Comparison of ENCODE assay signal across 8 cellular contexts in genomic region chr11:10930224-10930960, GRCh38.
A peak's percentile ranks its signal among the peaks of the same experiment; 100 is the strongest.
DNase-seq lines count a peak whose midpoint lies in the region; ATAC-seq and TF ChIP-seq lines count a peak whose summit lies in the region.

No MANE protein-coding gene starts in this region.

- H3K27ac ChIP-seq in iPS-18a (ENCODE audit: low read length) (no peak overlapping the region), spleen (peak overlapping the region; percentile 59 to 87 (median 84))

- no peak for ATAC-seq in GM19463 (IDR thresholded peaks at IDR 0.05; ENCODE audit: unreplicated experiment)
- ATAC-seq in GM18858 (IDR thresholded peaks at IDR 0.05; ENCODE audit: unreplicated experiment): no peak

- DNase-seq in DMS 273 (lab: John Stamatoyannopoulos, UW; ENCODE audit: unreplicated experiment) (peak; percentile 68), DMS 273 treated with DMSO at 0.1 percent for 48 hours (lab: John Stamatoyannopoulos, UW) (no peak), NCI-H1105 treated with DMSO at 0.1 percent for 48 hours (lab: John Stamatoyannopoulos, UW) (peak; percentile 31), amniotic epithelial cell (ENCODE audit: low read depth) (peak; percentile 34), spleen (no peak)

- peak overlapping the region; percentile 60 for H3K9ac ChIP-seq in iPS-18a (ENCODE audit: low read length)

- intact Hi-C loops in spleen (cut with DNase I; ENCODE audit: low total_unique reads): loop anchor here (5.0 to 10.0 kb wide), 2 partner anchors 92 to 854 kb away; no protein-coding TSS in a partner anchor

- no peak for TF ChIP-seq POLR2A in spleen (IDR thresholded peaks at IDR 0.05)

- no peak for TF ChIP-seq CTCF in spleen (IDR thresholded peaks at IDR 0.05 in 8 of 11, conservative IDR thresholded peaks at IDR 0.05 in 3 of 11)

- H3K4me3 ChIP-seq in iPS-18a (ENCODE audit: low read length): peak overlapping the region; percentile 71
- peak overlapping the region; percentile 46 to 73 (median 56) for H3K4me3 ChIP-seq in spleen

- peaks cover 17% of the 10 kb centered on the region for H3K4me1 ChIP-seq in iPS-18a (ENCODE audit: control insufficient read depth, low read depth, low read length)
- peaks cover 3 to 50% (median 30%) of the 10 kb centered on the region in 6 donors for H3K4me1 ChIP-seq in spleen

- 7 to 10% (median 9%) methylated on average over 24 to 34 of the region's 34 CpGs for WGBS in spleen, 5 donors

- no peaks in the 10 kb centered on the region for H3K9me3 ChIP-seq in iPS-18a (ENCODE audit: control insufficient read depth, low read depth, low read length)
- H3K9me3 ChIP-seq in spleen: no peaks in the 10 kb centered on the region

- peaks cover 14% of the 10 kb centered on the region for H3K27me3 ChIP-seq in iPS-18a (ENCODE audit: control insufficient read depth, insufficient read depth, low read length)
- H3K27me3 ChIP-seq in spleen (replicated peaks in 1 of 7): peaks cover 0 to 49% (median 24%) of the 10 kb centered on the region in 7 donors

- H3K36me3 ChIP-seq in iPS-18a (ENCODE audit: control insufficient read depth, low read depth, low read length) (no peaks in the 10 kb centered on the region), spleen (no peaks in the 10 kb centered on the region)

Comparison
In these comparisons a context has a peak if more than half of its experiments do, and no peak if none do; other contexts are left out.
1. DNase-seq: peak in DMS 273 (single experiment), NCI-H1105 treated with DMSO at 0.1 percent for 48 hours (single experiment) and amniotic epithelial cell (single experiment); none in DMS 273 treated with DMSO at 0.1 percent for 48 hours (single experiment) and spleen (single experiment).